In genomic region chr1:240517891-240518290, GRCh38 we compare ENCODE assay signal across 25 cellular contexts.
DNase-seq lines count a peak whose midpoint lies in the region; ATAC-seq, FAIRE-seq and TF ChIP-seq lines count a peak whose summit lies in the region.
"Had no signal": no experiment of that assay in that cellular context is flagged by ENCODE, and none has a peak within 500 bp of the region (broad histone marks: within the 10 kb centered on the region; RNA-seq: fewer than 3 reads in every experiment).

No MANE protein-coding gene starts in this region.

- no peaks in the 10 kb centered on the region for H4K20me1 ChIP-seq in neural cell (ENCODE audit: insufficient read depth)
- H4K20me1 ChIP-seq: BLaER1 had no signal

- no peaks in the 10 kb centered on the region for H3K36me3 ChIP-seq in neural cell (ENCODE audit: insufficient read depth, low read length)
- H3K36me3 ChIP-seq: BE2C, BLaER1 had no signal

- H3F3A ChIP-seq in neural cell (ENCODE audit: insufficient read depth, low read length, poor library complexity, severe bottlenecking) = no peaks in the 10 kb centered on the region

- POLR2A ChIA-PET in activated CD8-positive, alpha-beta T cell treated with anti-CD3 and anti-CD28 coated beads, Interleukin-2, amount 10 ng/mL, durations not matched to agents 7 days and 5 days (lab: Charles Lee) = no interaction called here

- H3K27me3 Mint-ChIP-seq in activated CD8-positive, alpha-beta T cell treated with anti-CD3 and anti-CD28 coated beads, Interleukin-2, amount 10 ng/mL, durations not matched to agents 7 days and 5 days (ENCODE audit: low read depth) = no peaks in the 10 kb centered on the region
- H3K27me3 Mint-ChIP-seq: CD4-positive, alpha-beta memory T cell; CD4-positive, CD25-positive, alpha-beta regulatory T cell; CD8-positive, alpha-beta memory T cell had no signal

- peaks cover 3% of the 10 kb centered on the region for H3K9me3 Mint-ChIP-seq in activated CD8-positive, alpha-beta T cell treated with anti-CD3 and anti-CD28 coated beads, Interleukin-2, amount 10 ng/mL, durations not matched to agents 7 days and 5 days (ENCODE audit: insufficient read depth)

- H3K27ac ChIP-seq in neural cell (ENCODE audit: low read length) = no peak overlapping the region
- H3K27ac ChIP-seq: 22Rv1, BLaER1 had no signal

- CTCF ChIA-PET in activated CD8-positive, alpha-beta T cell treated with anti-CD3 and anti-CD28 coated beads, Interleukin-2, amount 10 ng/mL, durations not matched to agents 7 days and 5 days (lab: Charles Lee) = no interaction called here

- no peak for TF ChIP-seq CTCF in D721Med (IDR thresholded peaks at IDR 0.05; ENCODE audit: insufficient read depth, missing control alignments)
- no peak for TF ChIP-seq CTCF in neural cell (IDR thresholded peaks at IDR 0.05; ENCODE audit: poor library complexity, severe bottlenecking)

- H3K4me3 Mint-ChIP-seq in activated CD8-positive, alpha-beta T cell treated with anti-CD3 and anti-CD28 coated beads, Interleukin-2, amount 10 ng/mL, durations not matched to agents 7 days and 5 days = no peak overlapping the region
- H3K4me3 Mint-ChIP-seq: CD14-positive monocyte; CD4-positive, alpha-beta memory T cell; CD4-positive, CD25-positive, alpha-beta regulatory T cell; CD8-positive, alpha-beta memory T cell had no signal

- TF ChIP-seq RAD21 in neural cell (conservative IDR thresholded peaks at IDR 0.05) = no peak

- no peaks in the 10 kb centered on the region for H3K4me1 Mint-ChIP-seq in activated CD8-positive, alpha-beta T cell treated with anti-CD3 and anti-CD28 coated beads, Interleukin-2, amount 10 ng/mL, durations not matched to agents 7 days and 5 days (ENCODE audit: low read depth)
- H3K4me1 Mint-ChIP-seq: CD14-positive monocyte; CD4-positive, CD25-positive, alpha-beta regulatory T cell; CD8-positive, alpha-beta memory T cell had no signal

- TF ChIP-seq EP300 in neural cell (conservative IDR thresholded peaks at IDR 0.05; ENCODE audit: poor library complexity, severe bottlenecking) = peak; percentile 33

- H3K27me3 ChIP-seq in neural cell (ENCODE audit: insufficient read depth, low read depth, low read length) = no peaks in the 10 kb centered on the region
- H3K27me3 ChIP-seq: BE2C, BLaER1 had no signal

- no peak for ATAC-seq in activated CD8-positive, alpha-beta T cell treated with anti-CD3 and anti-CD28 coated beads, Interleukin-2, amount 10 ng/mL, durations not matched to agents 7 days and 5 days
- ATAC-seq: GM12878 had no signal

- no peaks in the 10 kb centered on the region for H3K36me3 Mint-ChIP-seq in activated CD8-positive, alpha-beta T cell treated with anti-CD3 and anti-CD28 coated beads, Interleukin-2, amount 10 ng/mL, durations not matched to agents 7 days and 5 days (ENCODE audit: low read depth)
- H3K36me3 Mint-ChIP-seq: CD14-positive monocyte; CD4-positive, alpha-beta memory T cell; CD4-positive, CD25-positive, alpha-beta regulatory T cell had no signal

- H3K9me2 ChIP-seq in neural cell (ENCODE audit: insufficient read depth, low read length) = no peaks in the 10 kb centered on the region

- no peak overlapping the region for H3K4me2 ChIP-seq in neural cell (ENCODE audit: low read length)
- H3K4me2 ChIP-seq: BLaER1 had no signal

- H3K9me3 ChIP-seq in neural cell (ENCODE audit: low read length) = no peaks in the 10 kb centered on the region
- H3K9me3 ChIP-seq: BE2C had no signal

- no peak overlapping the region for H3K4me3 ChIP-seq in neural cell (ENCODE audit: low read length)
- H3K4me3 ChIP-seq: BLaER1, GM12878 had no signal

- H3K79me2 ChIP-seq in neural cell (replicated peaks; ENCODE audit: insufficient read depth, low read length) = no peaks in the 10 kb centered on the region

- peak; percentile 64 for FAIRE-seq in D721Med (lab: Jason Lieb, UNC)
- FAIRE-seq: A204.1, GM12878, GM12892, GM18507 had no signal

- DNase-seq in D721Med (ENCODE audit: insufficient read length, low spot score) = no peak
- DNase-seq in putamen (ENCODE audit: low spot score) = peak; percentile 70
- no peak for DNase-seq in DMS153 treated with DMSO at 0.1 percent for 48 hours (lab: John Stamatoyannopoulos, UW; ENCODE audit: unreplicated experiment)
- DNase-seq in activated CD8-positive, alpha-beta T cell treated with anti-CD3 and anti-CD28 coated beads, Interleukin-2, amount 10 ng/mL, durations not matched to agents 7 days and 5 days = no peak
- no peak for DNase-seq in NCI-H69 (lab: John Stamatoyannopoulos, UW)
- DNase-seq: ACHN; BE2C; C1 segment of cervical spinal cord; CD4-positive, alpha-beta memory T cell; CD4-positive, CD25-positive, alpha-beta regulatory T cell; CD8-positive, alpha-beta memory T cell; COR-L47; DMS53; DMS79; DND-41; EL; GDM1 had no signal

- H3K27ac Mint-ChIP-seq in activated CD8-positive, alpha-beta T cell treated with anti-CD3 and anti-CD28 coated beads, Interleukin-2, amount 10 ng/mL, durations not matched to agents 7 days and 5 days = no peak overlapping the region
- H3K27ac Mint-ChIP-seq: CD4-positive, alpha-beta memory T cell; CD4-positive, CD25-positive, alpha-beta regulatory T cell; CD8-positive, alpha-beta memory T cell had no signal

- H3K9ac ChIP-seq in neural cell (ENCODE audit: low read length) = no peak overlapping the region
- H3K9ac ChIP-seq: BLaER1 had no signal

- no peak overlapping the region for H2AFZ ChIP-seq in neural cell (ENCODE audit: low read depth, low read length)

TF ChIP-seq in neural cell, 6 proteins besides CTCF, POLR2A, EP300 and RAD21:
- no peak for TF ChIP-seq SMC3 (conservative IDR thresholded peaks at IDR 0.05; ENCODE audit: poor library complexity)
- TF ChIP-seq POLR2AphosphoS5 (IDR thresholded peaks at IDR 0.05) = peak; percentile 46
TF ChIP-seq in neural cell: peak in this region for 1.
